In the genomic region with DNA sequence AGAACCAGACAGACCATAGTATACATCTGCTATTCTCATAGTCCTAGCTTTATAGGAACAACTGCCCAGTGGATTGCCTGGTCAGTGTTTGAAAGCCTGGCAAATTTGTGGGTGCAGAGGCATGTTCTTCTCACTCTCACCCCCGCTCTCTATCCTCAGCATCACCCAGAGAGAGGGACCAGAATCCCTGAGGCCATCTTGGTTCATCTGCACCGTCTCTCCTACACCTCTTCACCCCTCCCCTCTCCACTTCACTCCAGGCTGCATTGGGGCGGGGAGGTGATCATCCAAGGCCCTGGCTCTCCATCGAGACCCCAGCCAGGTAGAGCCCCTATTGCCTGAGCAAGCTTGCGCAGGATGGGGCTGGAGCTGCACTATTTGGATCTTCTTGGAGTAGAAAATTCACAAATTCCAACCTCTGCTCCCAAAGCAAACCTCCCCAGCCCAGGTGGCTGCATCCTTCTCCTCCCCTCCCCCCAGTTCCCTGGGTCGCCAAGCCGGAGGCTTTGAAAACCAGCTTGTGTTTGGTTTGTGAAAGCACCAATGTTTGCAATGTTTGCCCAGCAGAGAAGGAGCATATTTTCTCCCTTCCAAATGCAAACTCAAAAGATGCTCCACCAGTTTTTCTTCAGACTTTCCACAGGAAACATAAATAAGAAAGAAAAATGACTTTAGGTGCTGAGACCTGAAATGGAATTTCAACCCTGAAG, we compare ENCODE assay signal across 24 cellular contexts. TPM values are rescaled to one million over a fixed set of nuclear protein-coding genes. Genes with fewer than 3 reads are reported as not detected.
A peak's percentile ranks its signal among the peaks of the same experiment; 100 is the strongest.
DNase-seq lines count a peak whose midpoint lies in the region; ATAC-seq and TF ChIP-seq lines count a peak whose summit lies in the region.
"Had no signal": no experiment of that assay in that cellular context is flagged by ENCODE, and none has a peak within 500 bp of the region (broad histone marks: within the 10 kb centered on the region; RNA-seq: fewer than 3 reads in every experiment).

No MANE protein-coding gene starts in this region.

- H3K9me2 ChIP-seq in PC-3 (replicated peaks; ENCODE audit: low read length) = no peaks in the 10 kb centered on the region

- H3K27ac ChIP-seq in cardiac muscle cell (peak overlapping the region; percentile 35), heart left ventricle (peak overlapping the region in 2 of 12 donors; percentile 45 to 60), PC-3 (ENCODE audit: low read length) (peak overlapping the region; percentile 72), lower lobe of right lung (no peak overlapping the region)
- H3K27ac ChIP-seq: suprapubic skin, vagina had no signal

- ATAC-seq in heart left ventricle (no peak), PC-3 (peak; percentile 15; the same call in 1 of the 2 replicates), lower lobe of right lung (peak; percentile 48 to 57), GM21619 (IDR thresholded peaks at IDR 0.05; ENCODE audit: unreplicated experiment) (no peak)
- ATAC-seq: natural killer cell had no signal

- POLR2A ChIA-PET in PC-3 (lab: Charles Lee; ENCODE audit: unreplicated experiment) (no interaction called here), GM10248 (lab: Yijun Ruan, JAX) (no interaction called here)

- peak overlapping the region; percentile 66 for H3K4me2 ChIP-seq in PC-3 (ENCODE audit: low read length)

- H3K4me1 ChIP-seq in cardiac muscle cell (ENCODE audit: low read depth) (peaks cover 28% of the 10 kb centered on the region), heart left ventricle (peaks cover 0 to 30% (median 4%) of the 10 kb centered on the region in 12 donors), PC-3 (ENCODE audit: insufficient read depth, low read length) (peaks cover 33% of the 10 kb centered on the region), lower lobe of right lung (no peaks in the 10 kb centered on the region)
- H3K4me1 ChIP-seq: suprapubic skin, vagina had no signal

- no TSS peak for BruUV-seq in PC-3 (replicated peaks; lab: Mats Ljungman, UMichigan)

- no peak overlapping the region for H3K27ac Mint-ChIP-seq in activated CD4-positive, alpha-beta T cell treated with anti-CD3 and anti-CD28 coated beads, Interleukin-2, amount 10 ng/mL, durations not matched to agents 24 days and 14 days
- H3K27ac Mint-ChIP-seq: activated T-cell treated with anti-CD3 and anti-CD28 coated beads, Interleukin-2, amount 50 U/mL, for 24 hours; HFFc6; natural killer cell had no signal

- H3F3A ChIP-seq in PC-3 (ENCODE audit: low read length, unreplicated experiment) = peaks cover 5% of the 10 kb centered on the region

- no peaks in the 10 kb centered on the region for H3K36me3 ChIP-seq in cardiac muscle cell
- H3K36me3 ChIP-seq in heart left ventricle = no peaks in the 10 kb centered on the region
- H3K36me3 ChIP-seq in PC-3 (ENCODE audit: low read depth, low read length) = no peaks in the 10 kb centered on the region
- no peaks in the 10 kb centered on the region for H3K36me3 ChIP-seq in lower lobe of right lung
- H3K36me3 ChIP-seq: suprapubic skin, vagina had no signal

- TF ChIP-seq POLR2A in heart left ventricle (IDR thresholded peaks at IDR 0.05) = no peak

- H3K9me3 ChIP-seq in cardiac muscle cell (ENCODE audit: low read depth) (no peaks in the 10 kb centered on the region), heart left ventricle (no peaks in the 10 kb centered on the region), PC-3 (ENCODE audit: low read length) (no peaks in the 10 kb centered on the region), lower lobe of right lung (no peaks in the 10 kb centered on the region)
- H3K9me3 ChIP-seq: suprapubic skin, vagina had no signal

- H3K4me3 ChIP-seq in cardiac muscle cell (no peak overlapping the region), heart left ventricle (no peak overlapping the region), PC-3 (ENCODE audit: low read length) (peak overlapping the region; percentile 25; the same call in 1 of the 2 replicates), lower lobe of right lung (no peak overlapping the region)
- H3K4me3 ChIP-seq: suprapubic skin, vagina had no signal

- no peaks in the 10 kb centered on the region for H3K79me2 ChIP-seq in PC-3 (ENCODE audit: low read length)

- H3K9ac ChIP-seq in PC-3 (ENCODE audit: low read length) = peak overlapping the region; percentile 2; the same call in 1 of the 2 replicates

- intact Hi-C loops in heart left ventricle (cut with DNase I) = loop anchor here in 1 of 10 donors (10.0 kb wide), 1 partner anchor 58 kb away; the partner anchor contains the start of gene TMEM106C
- intact Hi-C loops in PC-3 (cut with micrococcal nuclease) = loop anchor here (5.0 to 10.0 kb wide), 2 partner anchors 61 to 118 kb away; partner anchors contain the start of genes TMEM106C and VDR
- intact Hi-C loops in lower lobe of right lung (cut with DNase I) = no loop called here
- intact Hi-C loops in activated CD4-positive, alpha-beta T cell treated with anti-CD3 and anti-CD28 coated beads, Interleukin-2, amount 10 ng/mL, durations not matched to agents 24 days and 14 days (cut with micrococcal nuclease) = no loop called here

- H3K27me3 ChIP-seq in cardiac muscle cell (peaks cover 23% of the 10 kb centered on the region), heart left ventricle (peaks cover 0 to 44% (median 0%) of the 10 kb centered on the region in 9 donors), PC-3 (ENCODE audit: low read length) (no peaks in the 10 kb centered on the region), lower lobe of right lung (ENCODE audit: low read depth) (peaks cover 5% of the 10 kb centered on the region)
- H3K27me3 ChIP-seq: vagina had no signal

- DNase-seq in cardiac muscle cell (ENCODE audit: low read depth in 1 of 2, low spot score in 1 of 2) (no peak), heart left ventricle (no peak), PC-3 (peak; percentile 78), lower lobe of right lung (no peak), GM10248 (ENCODE audit: extremely low spot score) (no peak)
- no peak for DNase-seq in activated CD4-positive, alpha-beta T cell treated with anti-CD3 and anti-CD28 coated beads, Interleukin-2, amount 10 ng/mL, durations not matched to agents 24 days and 14 days
- DNase-seq: activated CD4-positive, alpha-beta T cell treated with anti-CD3 and anti-CD28 coated beads for 1 hour; activated T-cell treated with anti-CD3 and anti-CD28 coated beads, Interleukin-2, amount 50 U/mL, for 24 hours; amniotic stem cell; cortex of kidney; GDM1; HFFc6; natural killer cell; NCI-H526 treated with DMSO at 0.1 percent for 48 hours; SW 1271 had no signal

- no peaks in the 10 kb centered on the region for H3K9me3 Mint-ChIP-seq in activated CD4-positive, alpha-beta T cell treated with anti-CD3 and anti-CD28 coated beads, Interleukin-2, amount 10 ng/mL, durations not matched to agents 24 days and 14 days
- H3K9me3 Mint-ChIP-seq: activated T-cell treated with anti-CD3 and anti-CD28 coated beads, Interleukin-2, amount 50 U/mL, for 24 hours; HFFc6; natural killer cell had no signal

- WGBS in heart left ventricle, 4 donors = 66 to 81% (median 72%) methylated on average over 7 of the region's 7 CpGs

- H3K36me3 Mint-ChIP-seq in activated CD4-positive, alpha-beta T cell treated with anti-CD3 and anti-CD28 coated beads, Interleukin-2, amount 10 ng/mL, durations not matched to agents 24 days and 14 days (ENCODE audit: low read depth) = no peaks in the 10 kb centered on the region
- H3K36me3 Mint-ChIP-seq: natural killer cell had no signal

- H3K4me3 Mint-ChIP-seq in activated CD4-positive, alpha-beta T cell treated with anti-CD3 and anti-CD28 coated beads, Interleukin-2, amount 10 ng/mL, durations not matched to agents 24 days and 14 days = no peak overlapping the region
- H3K4me3 Mint-ChIP-seq: activated T-cell treated with anti-CD3 and anti-CD28 coated beads, Interleukin-2, amount 50 U/mL, for 24 hours; HFFc6; natural killer cell had no signal

- H3K4me1 Mint-ChIP-seq in activated CD4-positive, alpha-beta T cell treated with anti-CD3 and anti-CD28 coated beads, Interleukin-2, amount 10 ng/mL, durations not matched to agents 24 days and 14 days = no peaks in the 10 kb centered on the region
- H3K4me1 Mint-ChIP-seq: natural killer cell had no signal

- TF ChIP-seq CTCF in cardiac muscle cell (IDR thresholded peaks at IDR 0.05; ENCODE audit: low read depth, low read length) (no peak), heart left ventricle (IDR thresholded peaks at IDR 0.05) (no peak), PC-3 (conservative IDR thresholded peaks at IDR 0.05; ENCODE audit: low read depth, low read length) (no peak), lower lobe of right lung (IDR thresholded peaks at IDR 0.05) (no peak), GM10248 (IDR thresholded peaks at IDR 0.05; ENCODE audit: control extremely low read depth, extremely low read depth, low read depth, missing control alignments) (no peak)

- H3K27me3 Mint-ChIP-seq in activated CD4-positive, alpha-beta T cell treated with anti-CD3 and anti-CD28 coated beads, Interleukin-2, amount 10 ng/mL, durations not matched to agents 24 days and 14 days = peaks cover 35% of the 10 kb centered on the region

- peak overlapping the region; percentile 33 for H2AFZ ChIP-seq in PC-3 (ENCODE audit: low read length)

- CTCF ChIA-PET in PC-3 (lab: Charles Lee) (interaction anchor here (1.3 kb wide), 1 partner anchor 60 kb away, joined by 3 read pairs; no protein-coding TSS in a partner anchor), GM10248 (lab: Yijun Ruan, JAX) (interaction anchor here (1.0 kb wide), 1 partner anchor 31 kb away, joined by 3 read pairs; no protein-coding TSS in a partner anchor)

- H4K20me1 ChIP-seq in PC-3 (ENCODE audit: low read length) = no peaks in the 10 kb centered on the region

RNA-seq across cellular contexts. Expression of gene COL2A1, which starts 18.6 kb away (rescaled TPM):
- total RNA-seq in cardiac muscle cell (469 and 596 TPM in 2 replicates), heart left ventricle (under 1 TPM in 2 of 9 donors, not detected in 7; 0.05 to 0.39 TPM), PC-3 (2014; rRNA removed) (6.7 TPM in 2 replicates), lower lobe of right lung (not detected)
- polyA plus RNA-seq in cardiac muscle cell (261 and 278 TPM in 2 replicates), heart left ventricle (under 1 TPM in 1 of 2 donors, not detected in 1; 0.04 TPM)
- total RNA-seq in activated CD4-positive, alpha-beta T cell treated with anti-CD3 and anti-CD28 coated beads, Interleukin-2, amount 10 ng/mL, durations not matched to agents 24 days and 14 days = 0.07 TPM in 1 of 2 replicates, not detected in the other
- total RNA-seq: fibroblast of lung, glomerular endothelial cell, HFFc6, HT-29, left cardiac atrium, natural killer cell, posterior vena cava, Right ventricle myocardium superior, suprapubic skin, vagina had no signal
- polyA plus RNA-seq: fibroblast of lung had no signal

RNA-seq across cellular contexts. Expression of gene TMEM106C, which starts 59.4 kb away (rescaled TPM):
- total RNA-seq in cardiac muscle cell (100 and 102 TPM in 2 replicates), heart left ventricle (10 to 100 TPM; 39.3 to 66.6 (median 50.0) TPM), PC-3 (2014; rRNA removed) (114 and 166 TPM in 2 replicates), lower lobe of right lung (39.3 TPM)
- polyA plus RNA-seq in cardiac muscle cell (108 and 176 TPM in 2 replicates), heart left ventricle (10 to 100 TPM; 23.0 to 63.9 TPM)
- total RNA-seq in activated CD4-positive, alpha-beta T cell treated with anti-CD3 and anti-CD28 coated beads, Interleukin-2, amount 10 ng/mL, durations not matched to agents 24 days and 14 days = 155 and 162 TPM in 2 replicates

Comparison
In these comparisons a context has a peak if more than half of its experiments do, and no peak if none do; other contexts are left out.
1. RNA of gene COL2A1, which starts 18.6 kb away (total RNA-seq): 469 to 596 TPM in cardiac muscle cell; 6.7 TPM in PC-3, 0.07 TPM in activated CD4-positive, alpha-beta T cell treated with anti-CD3 and anti-CD28 coated beads, Interleukin-2, amount 10 ng/mL, durations not matched to agents 24 days and 14 days, not detected in lower lobe of right lung (single experiment) and 0.05 to 0.39 TPM in heart left ventricle; every median in the first group is over 10 times any median in the second.
2. ATAC-seq: peak in PC-3 (single experiment) and lower lobe of right lung (2 of 2); none in heart left ventricle (0 of 4) and GM21619 (single experiment).